ENCODE assay signal across 11 cellular contexts in genomic region chr2:144708641-144709040, GRCh38.
"Had no signal": no experiment of that assay in that cellular context is flagged by ENCODE, and none has a peak within 500 bp of the region (broad histone marks: within the 10 kb centered on the region; RNA-seq: fewer than 3 reads in every experiment).

No MANE protein-coding gene starts in this region.

- H3K27ac ChIP-seq: esophagus squamous epithelium, right atrium auricular region had no signal

- H3K9me3 ChIP-seq: esophagus squamous epithelium, right atrium auricular region had no signal

- H3K4me3 ChIP-seq: esophagus squamous epithelium, right atrium auricular region had no signal

- H3K27me3 ChIP-seq: esophagus squamous epithelium, right atrium auricular region had no signal

- DNase-seq: activated CD4-positive, alpha-beta memory T cell treated with anti-CD3 and anti-CD28 coated beads, Interleukin-2, amount 10 ng/mL, durations not matched to agents 7 days and 5 days; activated CD4-positive, alpha-beta T cell treated with anti-CD3 and anti-CD28 coated beads for 1 hour; activated naive CD8-positive, alpha-beta T cell treated with anti-CD3 and anti-CD28 coated beads, Interleukin-2, amount 10 ng/mL, durations not matched to agents 7 days and 5 days; activated T-cell treated with anti-CD3 and anti-CD28 coated beads, Interleukin-2, amount 50 U/mL, for 72 hours; aorta; esophagus squamous epithelium; foreskin fibroblast; left ventricle myocardium superior; stimulated activated CD4-positive, alpha-beta T cell treated with anti-CD3 and anti-CD28 coated beads, Interleukin-1b, Interleukin-23, amount 100 ng/mL, for 48 hours had no signal

- H3K36me3 ChIP-seq: esophagus squamous epithelium, right atrium auricular region had no signal

- ATAC-seq: activated T-cell treated with anti-CD3 and anti-CD28 coated beads, Interleukin-2, amount 50 U/mL, for 72 hours; left ventricle myocardium superior; stimulated activated memory B cell treated with anti-CD40 and anti-IgM and Interleukin-4, amounts not matched to agents 10 μg/mL and 1 μg/mL and 100 μg/mL, for 72 hours had no signal
